8 cellular contexts compared by ENCODE assay signal in genomic region chr10:69515699-69516547, GRCh38. TPM values are rescaled to one million over a fixed set of nuclear protein-coding genes. Genes with fewer than 3 reads are reported as not detected.
DNase-seq lines count a peak whose midpoint lies in the region; ATAC-seq, FAIRE-seq and TF ChIP-seq lines count a peak whose summit lies in the region.

No MANE protein-coding gene starts in this region.

- peaks cover 3% of the 10 kb centered on the region for H3K9me3 Mint-ChIP-seq in nephron progenitor cell
- no peaks in the 10 kb centered on the region for H3K9me3 Mint-ChIP-seq in stimulated activated naive CD8-positive, alpha-beta T cell treated with anti-CD3 and anti-CD28 coated beads, Interleukin-15, amount 100 ng/mL, for 72 hours

- no peaks in the 10 kb centered on the region for H3K36me3 Mint-ChIP-seq in nephron progenitor cell (ENCODE audit: low read depth)

- H3K27me3 Mint-ChIP-seq in nephron progenitor cell (ENCODE audit: low read depth, poor library complexity) = peaks cover 36% of the 10 kb centered on the region
- peaks cover 6% of the 10 kb centered on the region for H3K27me3 Mint-ChIP-seq in stimulated activated naive CD8-positive, alpha-beta T cell treated with anti-CD3 and anti-CD28 coated beads, Interleukin-15, amount 100 ng/mL, for 72 hours

- DNase-seq in GM12892 (ENCODE audit: insufficient read length) (peak; percentile 68), HT-29 (ENCODE audit: low spot score) (peak; percentile 84), OCI-M2 (lab: John Stamatoyannopoulos, UW; ENCODE audit: unreplicated experiment) (peak; percentile 1), activated T-cell treated with anti-CD3 and anti-CD28 coated beads for 24 hours (ENCODE audit: low read depth) (peak; percentile 68), erythroblast (lab: John Stamatoyannopoulos, UW) (peak; percentile 66 to 83), nephron progenitor cell (peak; percentile 83)
- peak; percentile 74 for DNase-seq in stimulated activated naive CD8-positive, alpha-beta T cell treated with anti-CD3 and anti-CD28 coated beads, Interleukin-15, amount 100 ng/mL, for 72 hours

- no peaks in the 10 kb centered on the region for H3K4me1 Mint-ChIP-seq in nephron progenitor cell
- no peaks in the 10 kb centered on the region for H3K4me1 Mint-ChIP-seq in stimulated activated naive CD8-positive, alpha-beta T cell treated with anti-CD3 and anti-CD28 coated beads, Interleukin-15, amount 100 ng/mL, for 72 hours

- peak; percentile 80 for TF ChIP-seq CTCF in nephron progenitor cell (IDR thresholded peaks at IDR 0.05)

- peak; percentile 87 for FAIRE-seq in GM12892 (lab: Jason Lieb, UNC)

- ATAC-seq in stimulated activated naive CD8-positive, alpha-beta T cell treated with anti-CD3 and anti-CD28 coated beads, Interleukin-15, amount 100 ng/mL, for 72 hours = peak; percentile 92
- ATAC-seq in GM18870 (IDR thresholded peaks at IDR 0.05; ENCODE audit: unreplicated experiment) = no peak

- TF ChIP-seq POLR2A in GM12892 (IDR thresholded peaks at IDR 0.05; ENCODE audit: low read depth, low read length) = no peak
- no peak for TF ChIP-seq POLR2A in erythroblast (IDR thresholded peaks at IDR 0.05; ENCODE audit: low read length)

- H3K4me3 Mint-ChIP-seq in nephron progenitor cell = no peak overlapping the region
- H3K4me3 Mint-ChIP-seq in stimulated activated naive CD8-positive, alpha-beta T cell treated with anti-CD3 and anti-CD28 coated beads, Interleukin-15, amount 100 ng/mL, for 72 hours = no peak overlapping the region

- H3K27ac Mint-ChIP-seq in nephron progenitor cell = no peak overlapping the region
- no peak overlapping the region for H3K27ac Mint-ChIP-seq in stimulated activated naive CD8-positive, alpha-beta T cell treated with anti-CD3 and anti-CD28 coated beads, Interleukin-15, amount 100 ng/mL, for 72 hours

RNA-seq across cellular contexts. Expression of gene NEUROG3, which starts 57.3 kb away (rescaled TPM):
- not detected for polyA plus RNA-seq in GM12892 (2012; ENCODE audit: missing spikeins)
- total RNA-seq in HT-29 (2014; rRNA removed; shearing (Covaris generic)) = 0.99 and 1.5 TPM in 2 replicates

Comparison
In these comparisons a context has a peak if more than half of its experiments do, and no peak if none do; other contexts are left out.
1. DNase-seq: peak in every context shown above with its lines; median percentile 84 in HT-29; 83 in nephron progenitor cell; 74 in erythroblast; 74 in stimulated activated naive CD8-positive, alpha-beta T cell treated with anti-CD3 and anti-CD28 coated beads, Interleukin-15, amount 100 ng/mL, for 72 hours; 68 in GM12892; 68 in activated T-cell treated with anti-CD3 and anti-CD28 coated beads for 24 hours; 1 in OCI-M2.